1 cellular context compared by ENCODE assay signal in genomic region chr10:5947471-5948207, GRCh38.
TF ChIP-seq lines count a peak whose summit lies in the region.

No MANE protein-coding gene starts in this region.

TF ChIP-seq in IMR-90, 13 proteins besides CTCF, POLR2A, EP300 and RAD21:
- no peak for TF ChIP-seq FOS (IDR thresholded peaks at IDR 0.05; ENCODE audit: low read depth, low read length)
- TF ChIP-seq, protein P1, sequence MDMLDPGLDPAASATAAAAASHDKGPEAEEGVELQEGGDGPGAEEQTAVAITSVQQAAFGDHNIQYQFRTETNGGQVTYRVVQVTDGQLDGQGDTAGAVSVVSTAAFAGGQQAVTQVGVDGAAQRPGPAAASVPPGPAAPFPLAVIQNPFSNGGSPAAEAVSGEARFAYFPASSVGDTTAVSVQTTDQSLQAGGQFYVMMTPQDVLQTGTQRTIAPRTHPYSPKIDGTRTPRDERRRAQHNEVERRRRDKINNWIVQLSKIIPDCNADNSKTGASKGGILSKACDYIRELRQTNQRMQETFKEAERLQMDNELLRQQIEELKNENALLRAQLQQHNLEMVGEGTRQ (IDR thresholded peaks at IDR 0.05; ENCODE audit: low read depth, low read length) = no peak
- no peak for TF ChIP-seq RFX5 (IDR thresholded peaks at IDR 0.05; ENCODE audit: low read depth, low read length)
- TF ChIP-seq NFE2L2 (IDR thresholded peaks at IDR 0.05; ENCODE audit: low read depth, low read length) = no peak
- no peak for TF ChIP-seq MAFK (IDR thresholded peaks at IDR 0.05; ENCODE audit: low read depth, low read length)
- TF ChIP-seq MXI1 (IDR thresholded peaks at IDR 0.05; ENCODE audit: borderline replicate concordance, low read depth, low read length) = no peak
- no peak for TF ChIP-seq SMC3 (IDR thresholded peaks at IDR 0.05; ENCODE audit: low read depth, low read length)
- TF ChIP-seq CEBPB (IDR thresholded peaks at IDR 0.05; ENCODE audit: low read depth, low read length) = no peak
- no peak for TF ChIP-seq CHD1 (IDR thresholded peaks at IDR 0.05; ENCODE audit: low read depth, low read length)
- no peak for TF ChIP-seq BHLHE40 (IDR thresholded peaks at IDR 0.05; ENCODE audit: low read depth, low read length)
- no peak for TF ChIP-seq MAZ (IDR thresholded peaks at IDR 0.05; ENCODE audit: borderline replicate concordance, low read depth, low read length)
- TF ChIP-seq ELK1 (IDR thresholded peaks at IDR 0.05; ENCODE audit: borderline replicate concordance, low read depth, low read length) = no peak
- no peak for TF ChIP-seq RCOR1 (IDR thresholded peaks at IDR 0.05; ENCODE audit: insufficient replicate concordance, low read length)
TF ChIP-seq in IMR-90: peak in this region for 0.
